25 cellular contexts compared by ENCODE assay signal in the genomic region with DNA sequence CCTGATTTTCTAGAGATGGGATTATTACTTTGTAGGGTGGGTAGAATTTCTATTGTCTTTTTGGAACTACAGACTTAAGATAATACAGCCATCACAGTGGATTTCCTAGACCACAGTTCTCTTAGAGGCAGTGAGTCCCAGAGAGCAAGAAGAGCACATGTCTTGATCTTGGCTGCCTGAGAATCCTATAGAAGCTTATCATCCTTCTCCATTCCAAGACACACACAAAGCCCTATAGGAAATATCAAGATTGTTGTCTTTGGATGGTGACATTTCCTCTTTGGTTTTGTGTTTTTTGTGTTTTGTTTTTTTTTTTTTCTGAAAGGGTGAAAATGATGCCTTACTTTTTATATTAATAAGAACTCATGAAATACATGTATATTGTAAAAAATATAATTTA.
"Had no signal": no experiment of that assay in that cellular context is flagged by ENCODE, and none has a peak within 500 bp of the region (broad histone marks: within the 10 kb centered on the region; RNA-seq: fewer than 3 reads in every experiment).

No MANE protein-coding gene starts in this region.

- H3K36me3 Mint-ChIP-seq: T-cell had no signal

- DNase-seq: activated CD4-positive, alpha-beta memory T cell treated with anti-CD3 and anti-CD28 coated beads, Interleukin-2, amount 10 ng/mL, durations not matched to agents 7 days and 5 days; activated CD4-positive, alpha-beta T cell treated with anti-CD3 and anti-CD28 coated beads for 36 hours; activated CD4-positive, alpha-beta T cell treated with anti-CD3 and anti-CD28 coated beads, Interleukin-2, amount 50 U/mL, for 1 hour; activated CD8-positive, alpha-beta memory T cell treated with anti-CD3 and anti-CD28 coated beads, Interleukin-2, amount 50 U/mL, for 4 hours; activated T-cell treated with anti-CD3 and anti-CD28 coated beads, Interleukin-2, amount 50 U/mL, for 72 hours; amygdala; caudate nucleus; MV-4-11; NCI-H1092 treated with DMSO at 0.1 percent for 48 hours; NCI-H1436 treated with DMSO at 0.1 percent for 48 hours; NCI-H187; NCI-H2081; NCI-H510A treated with DMSO at 0.1 percent for 48 hours; NCI-H69; NK-92 treated with Interleukin-12 subunit alpha and Interleukin-12 subunit beta, amount 100 ng/mL, for 24 hours; OCI-M1; RPMI8226; T-cell; T-helper 2 cell; T1000; WERI-Rb-1 had no signal

- H3K4me3 Mint-ChIP-seq: activated CD4-positive, alpha-beta memory T cell treated with anti-CD3 and anti-CD28 coated beads, Interleukin-2, amount 10 ng/mL, durations not matched to agents 7 days and 5 days; activated CD4-positive, alpha-beta T cell treated with anti-CD3 and anti-CD28 coated beads for 36 hours; activated T-cell treated with anti-CD3 and anti-CD28 coated beads, Interleukin-2, amount 50 U/mL, for 72 hours; T-cell had no signal

- ATAC-seq: activated CD4-positive, alpha-beta T cell treated with anti-CD3 and anti-CD28 coated beads for 36 hours; activated naive CD4-positive, alpha-beta T cell treated with anti-CD3 and anti-CD28 coated beads, Interleukin-2, amount 50 U/mL, for 72 hours; activated T-cell treated with anti-CD3 and anti-CD28 coated beads, Interleukin-2, amount 50 U/mL, for 72 hours; Panc1; Right ventricle myocardium inferior; T-cell had no signal

- H3K4me3 ChIP-seq: SK-N-MC had no signal

- H3K27ac Mint-ChIP-seq: activated CD4-positive, alpha-beta memory T cell treated with anti-CD3 and anti-CD28 coated beads, Interleukin-2, amount 10 ng/mL, durations not matched to agents 7 days and 5 days; activated CD4-positive, alpha-beta T cell treated with anti-CD3 and anti-CD28 coated beads for 36 hours; activated naive CD4-positive, alpha-beta T cell treated with anti-CD3 and anti-CD28 coated beads, Interleukin-2, amount 50 U/mL, for 72 hours; activated T-cell treated with anti-CD3 and anti-CD28 coated beads, Interleukin-2, amount 50 U/mL, for 72 hours; T-cell had no signal
